8 cellular contexts compared by ENCODE assay signal in genomic region chr2:238289574-238289973, GRCh38. TPM values are rescaled to one million over a fixed set of nuclear protein-coding genes. Genes with fewer than 3 reads are reported as not detected.
A peak's percentile ranks its signal among the peaks of the same experiment; 100 is the strongest.
DNase-seq lines count a peak whose midpoint lies in the region; ATAC-seq and TF ChIP-seq lines count a peak whose summit lies in the region.

No MANE protein-coding gene starts in this region.

- peaks cover 13% of the 10 kb centered on the region; the same call in 1 of the 2 replicates for H3F3A ChIP-seq in SU-DHL-6 (ENCODE audit: insufficient read depth)

- H3K4me3 ChIP-seq in SU-DHL-6 (ENCODE audit: insufficient read depth, low read length, poor library complexity, severe bottlenecking): peak overlapping the region; percentile 61
- H3K4me3 ChIP-seq in fibroblast of villous mesenchyme (ENCODE audit: low read depth, low read length): peak overlapping the region; percentile 74
- peak overlapping the region; percentile 56 to 92 (median 74) for H3K4me3 ChIP-seq in gastrocnemius medialis

- H3K9me3 ChIP-seq in SU-DHL-6 (ENCODE audit: insufficient read depth, low read length) (no peaks in the 10 kb centered on the region), gastrocnemius medialis (no peaks in the 10 kb centered on the region)

- TF ChIP-seq CTCF in GM13976 (IDR thresholded peaks at IDR 0.05; ENCODE audit: borderline replicate concordance, control extremely low read depth, extremely low read depth, insufficient read depth, missing control alignments): no peak
- TF ChIP-seq CTCF in SU-DHL-6 (IDR thresholded peaks at IDR 0.05; ENCODE audit: insufficient read depth, low read length, poor library complexity, severe bottlenecking): no peak
- no peak for TF ChIP-seq CTCF in fibroblast of villous mesenchyme (IDR thresholded peaks at IDR 0.05; ENCODE audit: insufficient read depth, low read depth, low read length)
- TF ChIP-seq CTCF in gastrocnemius medialis (IDR thresholded peaks at IDR 0.05 in 4 of 5, conservative IDR thresholded peaks at IDR 0.05 in 1 of 5): no peak

- in situ Hi-C loops in GM13976 (cut with MboI; ENCODE audit: low sequenced_read_pairs, unreplicated experiment): no loop called here
- in situ Hi-C loops in gastrocnemius medialis (cut with MboI; ENCODE audit: low sequenced_read_pairs in 4 of 4): no loop called here

- H3K27me3 ChIP-seq in SU-DHL-6 (ENCODE audit: low read length): no peaks in the 10 kb centered on the region
- H3K27me3 ChIP-seq in gastrocnemius medialis: no peaks in the 10 kb centered on the region

- DNase-seq in GM13976 (ENCODE audit: low spot score) (peak; percentile 50), fibroblast of villous mesenchyme (ENCODE audit: low read depth) (no peak), gastrocnemius medialis (no peak), GM19238 (ENCODE audit: insufficient read length, low spot score) (no peak)

- peaks cover 7% of the 10 kb centered on the region; the same call in 1 of the 2 replicates for H4K20me1 ChIP-seq in SU-DHL-6 (ENCODE audit: low read depth, low read length)

- peaks cover 39% of the 10 kb centered on the region in 2 donors for H3K4me1 ChIP-seq in gastrocnemius medialis

- H2AFZ ChIP-seq in SU-DHL-6 (ENCODE audit: low read depth, low read length, severe bottlenecking): peak overlapping the region; percentile 94

- peaks cover 37% of the 10 kb centered on the region for H3K79me2 ChIP-seq in SU-DHL-6 (ENCODE audit: insufficient read depth, low read length)

- peak overlapping the region; percentile 80 for H3K9ac ChIP-seq in SU-DHL-6 (ENCODE audit: low read length)

- H3K4me2 ChIP-seq in SU-DHL-6 (ENCODE audit: low read depth, low read length, poor library complexity, severe bottlenecking): peak overlapping the region; percentile 73

- intact Hi-C loops in gastrocnemius medialis (cut with DNase I; ENCODE audit: low total_unique reads): loop anchor here (1.0 to 2.0 kb wide), 3 partner anchors 31 to 147 kb away; partner anchors contain the start of genes ILKAP and TRAF3IP1

- no peaks in the 10 kb centered on the region for H3K9me2 ChIP-seq in SU-DHL-6 (replicated peaks; ENCODE audit: insufficient read depth, low read length)

- ATAC-seq in gastrocnemius medialis: no peak
- no peak for ATAC-seq in HG02884 (IDR thresholded peaks at IDR 0.05; ENCODE audit: unreplicated experiment)
- ATAC-seq in HG02678 (IDR thresholded peaks at IDR 0.05; ENCODE audit: unreplicated experiment): no peak
- ATAC-seq in GM18870 (IDR thresholded peaks at IDR 0.05; ENCODE audit: unreplicated experiment): no peak

- H3K27ac ChIP-seq in SU-DHL-6 (ENCODE audit: low read depth, low read length) (peak overlapping the region; percentile 69), gastrocnemius medialis (peak overlapping the region; percentile 90 to 96 (median 92))

- H3K36me3 ChIP-seq in SU-DHL-6 (ENCODE audit: low read length) (no peaks in the 10 kb centered on the region), gastrocnemius medialis (no peaks in the 10 kb centered on the region)

- no peak for TF ChIP-seq POLR2A in gastrocnemius medialis (IDR thresholded peaks at IDR 0.05)

RNA-seq across cellular contexts. Expression of gene PER2, which starts 1.2 kb away (rescaled TPM):
- total RNA-seq in fibroblast of villous mesenchyme: 4.3 and 4.5 TPM in 2 replicates
- total RNA-seq in gastrocnemius medialis: 1 to 10 TPM; 4.1 to 7.5 (median 6.7) TPM

RNA-seq across cellular contexts. Expression of gene TRAF3IP1, which starts 30.7 kb away (rescaled TPM):
- total RNA-seq in fibroblast of villous mesenchyme (7.8 and 8.4 TPM in 2 replicates), gastrocnemius medialis (10 to 100 TPM in 2 of 4 donors, 1 to 10 TPM in 2; 8.5 to 20.8 (median 10.9) TPM)

RNA-seq across cellular contexts. Expression of gene HES6, which starts 49.7 kb away (rescaled TPM):
- total RNA-seq in fibroblast of villous mesenchyme (2.2 and 6.1 TPM in 2 replicates), gastrocnemius medialis (10 to 100 TPM; 10.9 to 49.1 (median 27.2) TPM)
